ENCODE assay signal across 9 cellular contexts in the genomic region with DNA sequence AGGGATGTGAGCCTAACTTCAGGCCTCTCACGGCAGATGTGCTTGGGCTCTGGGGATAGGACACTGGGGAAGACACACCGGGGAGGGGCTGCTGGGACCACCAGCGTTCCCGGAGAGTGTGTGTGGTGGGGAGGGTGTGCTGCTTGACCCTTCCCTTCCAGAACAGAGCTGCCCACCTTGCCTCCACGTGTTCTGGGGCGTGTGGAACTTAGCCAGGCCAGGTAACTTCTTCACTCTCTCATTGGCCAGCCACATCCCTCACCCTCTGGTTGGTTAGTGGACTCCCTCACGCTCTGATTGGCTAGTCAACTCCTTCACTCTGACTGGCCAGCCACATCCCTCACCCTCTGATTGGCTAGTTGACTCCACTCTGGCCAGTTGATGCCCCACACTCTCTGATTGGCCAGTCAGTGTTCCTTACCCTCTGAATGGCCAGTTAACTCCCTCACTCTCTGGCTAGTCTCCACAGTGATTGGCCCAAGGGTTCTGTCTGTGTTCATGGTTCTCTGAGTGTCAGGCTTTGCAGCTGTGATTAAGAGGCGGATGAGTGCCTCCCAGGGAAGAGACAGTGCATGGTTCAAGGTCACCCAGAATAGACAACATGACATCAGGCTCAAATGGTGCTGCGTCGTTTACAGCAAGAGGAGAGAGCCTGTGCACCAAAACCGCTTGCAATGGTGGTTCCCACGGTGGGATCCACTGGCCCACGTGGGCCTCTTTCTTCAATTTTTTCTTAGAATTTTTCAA. TPM values are rescaled to one million over a fixed set of nuclear protein-coding genes. Genes with fewer than 3 reads are reported as not detected.
DNase-seq lines count a peak whose midpoint lies in the region; ATAC-seq and TF ChIP-seq lines count a peak whose summit lies in the region.
"Had no signal": no experiment of that assay in that cellular context is flagged by ENCODE, and none has a peak within 500 bp of the region (broad histone marks: within the 10 kb centered on the region; RNA-seq: fewer than 3 reads in every experiment).

No MANE protein-coding gene starts in this region.

- no peaks in the 10 kb centered on the region for H3K27me3 ChIP-seq in Caco-2 (replicated peaks; ENCODE audit: control insufficient read depth, insufficient read depth, low read length)

- CTCF ChIA-PET in Caco-2 (lab: Charles Lee): interaction anchor here (1.0 kb wide), 1 partner anchor 10 kb away, joined by 4 read pairs; no protein-coding TSS in a partner anchor

- POLR2A ChIA-PET in Caco-2 (lab: Charles Lee): no interaction called here

- H3K4me3 ChIP-seq in Caco-2 (ENCODE audit: low read depth, low read length): no peak overlapping the region

- peak; percentile 91 for ATAC-seq in activated T-helper 17 cell treated with anti-CD3 and anti-CD28 coated beads, Interleukin-2, amount 50 U/mL, for 72 hours (replicated peaks)
- ATAC-seq in GM18505 (IDR thresholded peaks at IDR 0.05; ENCODE audit: unreplicated experiment) (no peak), GM21529 (IDR thresholded peaks at IDR 0.05; ENCODE audit: unreplicated experiment) (no peak)

- H3K4me1 ChIP-seq in Caco-2: no peaks in the 10 kb centered on the region

- no peaks in the 10 kb centered on the region for H3K36me3 ChIP-seq in Caco-2 (ENCODE audit: control insufficient read depth, insufficient read depth, low read length)

- intact Hi-C loops in Caco-2 (cut with micrococcal nuclease; ENCODE audit: unreplicated experiment): no loop called here

- no peaks in the 10 kb centered on the region for H3K9me3 ChIP-seq in Caco-2

- H3K4me3 Mint-ChIP-seq in Caco-2 (ENCODE audit: unreplicated experiment): peak overlapping the region; percentile 1
- H3K4me3 Mint-ChIP-seq in activated T-helper 17 cell treated with anti-CD3 and anti-CD28 coated beads, Interleukin-2, amount 50 U/mL, for 72 hours: no peak overlapping the region
- H3K4me3 Mint-ChIP-seq: natural killer cell had no signal

- H3K27ac Mint-ChIP-seq in Caco-2 (ENCODE audit: unreplicated experiment): no peak overlapping the region
- H3K27ac Mint-ChIP-seq in activated T-helper 17 cell treated with anti-CD3 and anti-CD28 coated beads, Interleukin-2, amount 50 U/mL, for 72 hours: peak overlapping the region; percentile 36

- TF ChIP-seq CTCF in Caco-2 (IDR thresholded peaks at IDR 0.05; ENCODE audit: insufficient read depth in 1 of 2, low read depth in 1 of 2, low read length in 1 of 2, severe bottlenecking in 1 of 2, unreplicated experiment in 1 of 2): no peak

- TF ChIP-seq POLR2A in GM18505 (IDR thresholded peaks at IDR 0.05; ENCODE audit: borderline replicate concordance, extremely low read depth, insufficient read depth, insufficient read length): no peak

- peaks cover 7% of the 10 kb centered on the region for H3K36me3 Mint-ChIP-seq in Caco-2 (ENCODE audit: insufficient read depth, unreplicated experiment)
- H3K36me3 Mint-ChIP-seq in activated T-helper 17 cell treated with anti-CD3 and anti-CD28 coated beads, Interleukin-2, amount 50 U/mL, for 72 hours (ENCODE audit: low read depth): no peaks in the 10 kb centered on the region
- H3K36me3 Mint-ChIP-seq: natural killer cell had no signal

- H3K27me3 Mint-ChIP-seq in Caco-2 (ENCODE audit: insufficient read depth, unreplicated experiment): no peaks in the 10 kb centered on the region
- H3K27me3 Mint-ChIP-seq in activated T-helper 17 cell treated with anti-CD3 and anti-CD28 coated beads, Interleukin-2, amount 50 U/mL, for 72 hours: no peaks in the 10 kb centered on the region

- H3K4me1 Mint-ChIP-seq in Caco-2 (ENCODE audit: low read depth, unreplicated experiment): peaks cover 6% of the 10 kb centered on the region
- peaks cover 5% of the 10 kb centered on the region for H3K4me1 Mint-ChIP-seq in activated T-helper 17 cell treated with anti-CD3 and anti-CD28 coated beads, Interleukin-2, amount 50 U/mL, for 72 hours

- no TSS peak for BruUV-seq in Caco-2 (replicated peaks; lab: Mats Ljungman, UMichigan)

- H3K9me3 Mint-ChIP-seq in Caco-2 (ENCODE audit: unreplicated experiment): peaks cover 10% of the 10 kb centered on the region
- no peaks in the 10 kb centered on the region for H3K9me3 Mint-ChIP-seq in activated T-helper 17 cell treated with anti-CD3 and anti-CD28 coated beads, Interleukin-2, amount 50 U/mL, for 72 hours
- H3K9me3 Mint-ChIP-seq: natural killer cell had no signal

- peak; percentile 82 to 92 for DNase-seq in Caco-2
- peak; percentile 65 for DNase-seq in HT1080 (ENCODE audit: low read depth)
- peak; percentile 54 for DNase-seq in kidney tubule cell (ENCODE audit: low spot score)
- DNase-seq in NCI-H1930 (lab: John Stamatoyannopoulos, UW): no peak
- DNase-seq in activated T-cell treated with anti-CD3 and anti-CD28 coated beads, Interleukin-2, amount 50 U/mL, for 48 hours: no peak
- DNase-seq: natural killer cell had no signal

RNA-seq across cellular contexts. Expression of a gene that starts 10.0 kb away (rescaled TPM):
- not detected in 2 replicates for total RNA-seq in Caco-2 (2022)
- total RNA-seq in HT1080 (2014; rRNA removed; shearing (Covaris generic)): not detected in 2 replicates
- polyA plus RNA-seq in HT1080 (2015; cell fraction: cytosol; rRNA removed): not detected in 2 replicates
- polyA plus RNA-seq in HT1080 (2015; cell fraction: nucleus; rRNA removed): not detected in 2 replicates
- total RNA-seq in activated T-helper 17 cell treated with anti-CD3 and anti-CD28 coated beads, Interleukin-2, amount 50 U/mL, for 72 hours: not detected
- total RNA-seq: natural killer cell had no signal

RNA-seq across cellular contexts. Expression of a gene that starts 27.4 kb away (rescaled TPM):
- total RNA-seq in Caco-2 (2022): 82.0 and 88.8 TPM in 2 replicates
- total RNA-seq in HT1080 (2014; rRNA removed; shearing (Covaris generic)): 166 and 195 TPM in 2 replicates
- 103 and 112 TPM in 2 replicates for polyA plus RNA-seq in HT1080 (2015; cell fraction: cytosol; rRNA removed)
- polyA plus RNA-seq in HT1080 (2015; cell fraction: nucleus; rRNA removed): 61.7 and 70.7 TPM in 2 replicates
- total RNA-seq in activated T-helper 17 cell treated with anti-CD3 and anti-CD28 coated beads, Interleukin-2, amount 50 U/mL, for 72 hours: 100 to 1,000 TPM in 1 of 2 donors, 10 to 100 TPM in 1; 68.6 to 104 TPM

RNA-seq across cellular contexts. Expression of a gene that starts 54.3 kb away (rescaled TPM):
- total RNA-seq in Caco-2 (2022): 68.5 and 83.0 TPM in 2 replicates
- total RNA-seq in HT1080 (2014; rRNA removed; shearing (Covaris generic)): 35.2 and 37.2 TPM in 2 replicates
- 36.8 and 37.0 TPM in 2 replicates for polyA plus RNA-seq in HT1080 (2015; cell fraction: cytosol; rRNA removed)
- polyA plus RNA-seq in HT1080 (2015; cell fraction: nucleus; rRNA removed): 31.8 and 40.2 TPM in 2 replicates
- 10 to 100 TPM; 44.2 to 59.4 TPM for total RNA-seq in activated T-helper 17 cell treated with anti-CD3 and anti-CD28 coated beads, Interleukin-2, amount 50 U/mL, for 72 hours

RNA-seq across cellular contexts. Expression of a gene that starts 54.6 kb away (rescaled TPM):
- 171 and 190 TPM in 2 replicates for total RNA-seq in Caco-2 (2022)
- 137 and 153 TPM in 2 replicates for total RNA-seq in HT1080 (2014; rRNA removed; shearing (Covaris generic))
- 107 and 131 TPM in 2 replicates for polyA plus RNA-seq in HT1080 (2015; cell fraction: cytosol; rRNA removed)
- polyA plus RNA-seq in HT1080 (2015; cell fraction: nucleus; rRNA removed): 70.7 and 80.5 TPM in 2 replicates
- 100 to 1,000 TPM; 149 to 181 TPM for total RNA-seq in activated T-helper 17 cell treated with anti-CD3 and anti-CD28 coated beads, Interleukin-2, amount 50 U/mL, for 72 hours

Comparison
In these comparisons a context has a peak if more than half of its experiments do, and no peak if none do; other contexts are left out.
1. DNase-seq: peak in Caco-2 (2 of 2), HT1080 (single experiment) and kidney tubule cell (single experiment); none in NCI-H1930 (0 of 2) and activated T-cell treated with anti-CD3 and anti-CD28 coated beads, Interleukin-2, amount 50 U/mL, for 48 hours (0 of 2).